8 cellular contexts compared by ENCODE assay signal in genomic region chr7:99919814-99920618, GRCh38. TPM values are rescaled to one million over a fixed set of nuclear protein-coding genes. Genes with fewer than 3 reads are reported as not detected.
DNase-seq lines count a peak whose midpoint lies in the region; ATAC-seq and TF ChIP-seq lines count a peak whose summit lies in the region.

No MANE protein-coding gene starts in this region.

- peak overlapping the region; percentile 85; the same call in 1 of the 2 replicates for H3K9ac ChIP-seq in iPS-20b (ENCODE audit: low read depth, low read length)

- peak overlapping the region; percentile 91 for H3K4me3 Mint-ChIP-seq in T-helper 1 cell treated with Interleukin-12 subunit alpha and Interleukin-12 subunit beta and Interleukin-4 antibody, amounts not matched to agents 30 μg/mL and 1 μg/mL, for 36 hours
- H3K4me3 Mint-ChIP-seq in activated T-helper 17 cell treated with anti-CD3 and anti-CD28 coated beads, Interleukin-2, amount 50 U/mL, for 72 hours = peak overlapping the region; percentile 98

- peaks cover 25% of the 10 kb centered on the region for H3K36me3 Mint-ChIP-seq in T-helper 1 cell treated with Interleukin-12 subunit alpha and Interleukin-12 subunit beta and Interleukin-4 antibody, amounts not matched to agents 30 μg/mL and 1 μg/mL, for 36 hours (ENCODE audit: low read depth)
- peaks cover 59% of the 10 kb centered on the region for H3K36me3 Mint-ChIP-seq in activated T-helper 17 cell treated with anti-CD3 and anti-CD28 coated beads, Interleukin-2, amount 50 U/mL, for 72 hours (ENCODE audit: low read depth)

- H3K27ac Mint-ChIP-seq in T-helper 1 cell treated with Interleukin-12 subunit alpha and Interleukin-12 subunit beta and Interleukin-4 antibody, amounts not matched to agents 30 μg/mL and 1 μg/mL, for 36 hours = peak overlapping the region; percentile 89
- peak overlapping the region; percentile 99 for H3K27ac Mint-ChIP-seq in activated T-helper 17 cell treated with anti-CD3 and anti-CD28 coated beads, Interleukin-2, amount 50 U/mL, for 72 hours

- H3K4me3 ChIP-seq in iPS-20b (ENCODE audit: low read length) (peak overlapping the region; percentile 90), suprapubic skin (peak overlapping the region; percentile 93)

- no peaks in the 10 kb centered on the region for H3K9me3 Mint-ChIP-seq in T-helper 1 cell treated with Interleukin-12 subunit alpha and Interleukin-12 subunit beta and Interleukin-4 antibody, amounts not matched to agents 30 μg/mL and 1 μg/mL, for 36 hours
- no peaks in the 10 kb centered on the region for H3K9me3 Mint-ChIP-seq in activated T-helper 17 cell treated with anti-CD3 and anti-CD28 coated beads, Interleukin-2, amount 50 U/mL, for 72 hours

- no peak for TF ChIP-seq EP300 in suprapubic skin (IDR thresholded peaks at IDR 0.05)

- H3K4me1 ChIP-seq in iPS-20b (ENCODE audit: insufficient read depth, low read length) = no peaks in the 10 kb centered on the region
- peaks cover 43% of the 10 kb centered on the region for H3K4me1 ChIP-seq in suprapubic skin

- H3K9me3 ChIP-seq in iPS-20b (ENCODE audit: insufficient read depth, low read depth, low read length) (0 out of 2 replicates have a peak, but pooled peaks cover 6% of the 10 kb centered on the region), suprapubic skin (no peaks in the 10 kb centered on the region)

- DNase-seq in T-helper 1 cell = no peak
- DNase-seq in suprapubic skin (ENCODE audit: low spot score in 2 of 2) = no peak
- no peak for DNase-seq in head of caudate nucleus
- no peak for DNase-seq in amniotic stem cell (lab: John Stamatoyannopoulos, UW)

- H3K36me3 ChIP-seq in iPS-20b (ENCODE audit: insufficient read depth, low read depth, low read length) = peaks cover 22% of the 10 kb centered on the region; the same call in 1 of the 2 replicates
- H3K36me3 ChIP-seq in suprapubic skin = no peaks in the 10 kb centered on the region

- H3K27ac ChIP-seq in iPS-20b (ENCODE audit: low read length) (no peak overlapping the region), suprapubic skin (peak overlapping the region; percentile 95)

- H3K4me1 Mint-ChIP-seq in T-helper 1 cell treated with Interleukin-12 subunit alpha and Interleukin-12 subunit beta and Interleukin-4 antibody, amounts not matched to agents 30 μg/mL and 1 μg/mL, for 36 hours (ENCODE audit: low read depth) = peaks cover 29% of the 10 kb centered on the region
- peaks cover 19% of the 10 kb centered on the region for H3K4me1 Mint-ChIP-seq in activated T-helper 17 cell treated with anti-CD3 and anti-CD28 coated beads, Interleukin-2, amount 50 U/mL, for 72 hours

- no peak for TF ChIP-seq POLR2A in suprapubic skin (IDR thresholded peaks at IDR 0.05)

- no peak for TF ChIP-seq CTCF in suprapubic skin (IDR thresholded peaks at IDR 0.05)

- peaks cover 4% of the 10 kb centered on the region for H3K27me3 Mint-ChIP-seq in T-helper 1 cell treated with Interleukin-12 subunit alpha and Interleukin-12 subunit beta and Interleukin-4 antibody, amounts not matched to agents 30 μg/mL and 1 μg/mL, for 36 hours (ENCODE audit: low read depth)
- no peaks in the 10 kb centered on the region for H3K27me3 Mint-ChIP-seq in activated T-helper 17 cell treated with anti-CD3 and anti-CD28 coated beads, Interleukin-2, amount 50 U/mL, for 72 hours

- WGBS in suprapubic skin = 60% methylated on average over 8 of the region's 8 CpGs

- no peak for ATAC-seq in activated T-helper 17 cell treated with anti-CD3 and anti-CD28 coated beads, Interleukin-2, amount 50 U/mL, for 72 hours (replicated peaks)
- ATAC-seq in GM21723 (IDR thresholded peaks at IDR 0.05; ENCODE audit: unreplicated experiment) = no peak

- H3K27me3 ChIP-seq in iPS-20b (ENCODE audit: insufficient read depth, low read length) = no peaks in the 10 kb centered on the region
- no peaks in the 10 kb centered on the region for H3K27me3 ChIP-seq in suprapubic skin

- intact Hi-C loops in head of caudate nucleus (cut with DNase I) = loop anchor here (5.0 to 10.0 kb wide), 2 partner anchors 67 to 135 kb away; no protein-coding TSS in a partner anchor

RNA-seq across cellular contexts. Expression of gene TRIM4, which starts 0.7 kb away (rescaled TPM):
- 10 to 100 TPM; 27.2 to 29.9 TPM for total RNA-seq in activated T-helper 17 cell treated with anti-CD3 and anti-CD28 coated beads, Interleukin-2, amount 50 U/mL, for 72 hours
- total RNA-seq in suprapubic skin = 10 to 100 TPM; 40.2 to 56.7 (median 50.8) TPM

RNA-seq across cellular contexts. Expression of gene GJC3, which starts 9.4 kb away (rescaled TPM):
- total RNA-seq in activated T-helper 17 cell treated with anti-CD3 and anti-CD28 coated beads, Interleukin-2, amount 50 U/mL, for 72 hours = not detected
- total RNA-seq in suprapubic skin = 1 to 10 TPM; 1.9 to 2.9 (median 2.5) TPM

RNA-seq across cellular contexts. Expression of gene OR2AE1, which starts 43.2 kb away (rescaled TPM):
- total RNA-seq in activated T-helper 17 cell treated with anti-CD3 and anti-CD28 coated beads, Interleukin-2, amount 50 U/mL, for 72 hours = under 1 TPM; 0.39 to 0.82 TPM
- 1 to 10 TPM in 1 of 4 donors, not detected in 3; 1.5 TPM for total RNA-seq in suprapubic skin

RNA-seq across cellular contexts. Expression of gene AZGP1, which starts 55.8 kb away (rescaled TPM):
- under 1 TPM; 0.19 to 0.43 TPM for total RNA-seq in activated T-helper 17 cell treated with anti-CD3 and anti-CD28 coated beads, Interleukin-2, amount 50 U/mL, for 72 hours
- total RNA-seq in suprapubic skin = 1,000 to 10,000 TPM in 1 of 4 donors, 100 to 1,000 TPM in 3; 529 to 1,010 (median 610) TPM
